Comparison of ENCODE assay signal across 9 cellular contexts in genomic region chr1:148761360-148761759, GRCh38. TPM values are rescaled to one million over a fixed set of nuclear protein-coding genes. Genes with fewer than 3 reads are reported as not detected.
DNase-seq lines count a peak whose midpoint lies in the region; ATAC-seq, FAIRE-seq and TF ChIP-seq lines count a peak whose summit lies in the region.
"Not testable (repeated sequence)": the region's sequence is repeated elsewhere in the genome, so short reads cannot be mapped to it uniquely, and the experiment has no call there.
"Had no signal": no experiment of that assay in that cellular context is flagged by ENCODE, and none has a peak within 500 bp of the region (broad histone marks: within the 10 kb centered on the region; RNA-seq: fewer than 3 reads in every experiment).

No MANE protein-coding gene starts in this region.

- intact Hi-C loops in left ventricle myocardium superior (cut with micrococcal nuclease); right lobe of liver (cut with DNase I); gastrocnemius medialis (cut with DNase I; ENCODE audit: low total_unique reads): not testable (repeated sequence)

- H3K36me3 ChIP-seq in right lobe of liver, gastrocnemius medialis: not testable (repeated sequence)

- H3K27ac ChIP-seq in right lobe of liver, gastrocnemius medialis: not testable (repeated sequence)

- not testable (repeated sequence) for H3K4me1 ChIP-seq in right lobe of liver, gastrocnemius medialis

- TF ChIP-seq POLR2A in H54 (IDR thresholded peaks at IDR 0.05; ENCODE audit: low read depth, low read length); right lobe of liver (IDR thresholded peaks at IDR 0.05); gastrocnemius medialis (IDR thresholded peaks at IDR 0.05): not testable (repeated sequence)

- H3K4me3 ChIP-seq in right lobe of liver, gastrocnemius medialis: not testable (repeated sequence)

- FAIRE-seq in D721Med (lab: Jason Lieb, UNC) (peak; percentile 82), H54 (lab: Jason Lieb, UNC) (peak; percentile 57), TTC549 (lab: Jason Lieb, UNC) (peak; percentile 99), endometrium (lab: Jason Lieb, UNC) (peak; percentile 92)

- H3K9me3 ChIP-seq in right lobe of liver, gastrocnemius medialis: not testable (repeated sequence)

- H3K27me3 ChIP-seq in right lobe of liver, gastrocnemius medialis: not testable (repeated sequence)

- ATAC-seq in left ventricle myocardium superior (peak; percentile 36), right lobe of liver (peak; percentile 71 to 78 (median 76)), gastrocnemius medialis (peak; percentile 50 to 63)

- in situ Hi-C loops in gastrocnemius medialis (cut with MboI; ENCODE audit: low sequenced_read_pairs in 4 of 4): not testable (repeated sequence)

- not testable (repeated sequence) for DNase-seq in D721Med (ENCODE audit: insufficient read length, low spot score); H54 (ENCODE audit: insufficient read length, low spot score); left ventricle myocardium superior; right lobe of liver; gastrocnemius medialis

- TF ChIP-seq CTCF in D721Med (IDR thresholded peaks at IDR 0.05; ENCODE audit: insufficient read depth, missing control alignments); right lobe of liver (IDR thresholded peaks at IDR 0.05); gastrocnemius medialis (IDR thresholded peaks at IDR 0.05 in 4 of 5, conservative IDR thresholded peaks at IDR 0.05 in 1 of 5): not testable (repeated sequence)

RNA-seq across cellular contexts. Expression of gene NUDT4B, which starts 12.8 kb away (rescaled TPM):
- total RNA-seq in left ventricle myocardium superior (not detected), right lobe of liver (10 to 100 TPM in 1 of 6 experiments, 1 to 10 TPM in 4, under 1 TPM in 1; 0.42 to 17.6 (median 2.5) TPM), gastrocnemius medialis (100 to 1,000 TPM in 1 of 4 donors, 10 to 100 TPM in 2, 1 to 10 TPM in 1; 6.1 to 279 (median 22.6) TPM)
- total RNA-seq: CD8-positive, alpha-beta T cell; H9 had no signal
